In the genomic region with DNA sequence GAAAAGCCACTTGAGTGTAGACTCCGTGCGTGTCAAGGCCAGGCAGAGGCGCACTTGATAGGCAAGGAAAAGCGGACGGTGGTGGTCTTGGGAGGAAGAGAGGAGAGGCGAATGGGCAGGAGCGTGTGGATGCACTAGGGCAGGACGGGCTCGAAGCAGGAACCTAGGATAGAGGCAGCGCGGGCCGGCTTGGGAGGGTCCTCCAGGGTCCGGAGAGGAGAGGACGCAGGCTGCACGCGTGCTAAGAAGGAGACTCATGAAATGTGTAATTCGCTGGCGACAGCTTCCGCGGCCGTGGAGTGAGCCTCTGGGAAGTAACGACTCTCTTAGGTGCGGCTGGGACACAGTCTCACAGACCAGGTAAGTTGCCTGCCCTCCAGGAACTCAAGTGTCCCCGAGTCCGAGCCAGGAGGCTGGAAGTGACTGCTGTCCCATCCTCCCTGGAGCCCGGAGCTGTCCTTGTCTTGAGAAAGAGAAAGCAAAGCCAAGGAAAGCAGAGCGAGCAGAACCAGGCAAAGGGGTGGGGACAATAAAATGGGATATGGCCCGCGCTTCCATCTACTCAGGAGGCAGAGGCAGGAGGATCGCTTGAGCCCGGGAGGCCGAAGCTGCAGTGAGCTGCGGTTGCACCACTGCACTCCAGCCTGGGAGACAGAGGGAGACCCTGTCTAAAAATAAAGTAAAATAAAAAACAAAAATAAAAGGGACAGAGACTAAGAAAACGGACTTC, we compare ENCODE assay signal across 8 cellular contexts. TPM values are rescaled to one million over a fixed set of nuclear protein-coding genes. Genes with fewer than 3 reads are reported as not detected.
DNase-seq lines count a peak whose midpoint lies in the region; ATAC-seq and TF ChIP-seq lines count a peak whose summit lies in the region.

No MANE protein-coding gene starts in this region.

- DNase-seq in H9, result no peak
- DNase-seq in T-helper 17 cell, result no peak
- no peak for DNase-seq in fibroblast of villous mesenchyme (ENCODE audit: low read depth)
- DNase-seq in gastrocnemius medialis, result no peak
- DNase-seq in NCI-H1092 (lab: John Stamatoyannopoulos, UW), result no peak
- DNase-seq in HK-2 (ENCODE audit: unreplicated experiment), result no peak
- no peak for DNase-seq in NAMALWA (ENCODE audit: low spot score)
- DNase-seq in NCI-H226, result no peak

- H3K27ac ChIP-seq in H9 (ENCODE audit: insufficient read length, low read depth, low read length) (no peak overlapping the region), gastrocnemius medialis (peak overlapping the region; percentile 35 to 84 (median 76))

- no peaks in the 10 kb centered on the region; a peak in 2 of 7 replicates for H3K36me3 Mint-ChIP-seq in H9 (ENCODE audit: insufficient read depth in 1 of 3, low read depth in 3 of 3)
- peaks cover 2% of the 10 kb centered on the region for H3K36me3 Mint-ChIP-seq in T-helper 17 cell (ENCODE audit: low read depth)

- H3K4ac ChIP-seq in H9 (ENCODE audit: low read depth, low read length), result no peak overlapping the region

- TF ChIP-seq POLR2A in gastrocnemius medialis (IDR thresholded peaks at IDR 0.05), result no peak

- no peaks in the 10 kb centered on the region; a peak in 1 of 5 replicates for H3K9me3 Mint-ChIP-seq in H9

- no CpG with 5 or more reads among the region's 34 CpGs for WGBS in H9 (ENCODE audit: extremely low coverage, insufficient read length, low lambda C conversion rate)

- H3K4me2 ChIP-seq in H9 (ENCODE audit: insufficient read depth, insufficient read length, low read length), result peak overlapping the region; percentile 45

- ATAC-seq in T-helper 17 cell, result no peak
- ATAC-seq in gastrocnemius medialis, result no peak

- H3K23me2 ChIP-seq in H9 (ENCODE audit: insufficient read length, low read depth, low read length, poor library complexity, severe bottlenecking), result peaks cover 9% of the 10 kb centered on the region

- H3K4me1 ChIP-seq in H9 (ENCODE audit: insufficient read depth, low read length), result no peaks in the 10 kb centered on the region; the same call in 1 of the 2 replicates
- H3K4me1 ChIP-seq in gastrocnemius medialis, result peaks cover 6 to 10% of the 10 kb centered on the region in 2 donors

- H2AFZ ChIP-seq in H9 (ENCODE audit: low read length), result no peak overlapping the region

- H4K91ac ChIP-seq in H9 (ENCODE audit: insufficient read length, low read depth, low read length), result no peak overlapping the region

- no peak overlapping the region for H2BK5ac ChIP-seq in H9 (ENCODE audit: insufficient read length, low read length)

- H3T11ph ChIP-seq in H9 (ENCODE audit: low read length), result no peak overlapping the region

- H3K56ac ChIP-seq in H9 (ENCODE audit: insufficient read length, low read depth, low read length), result no peak overlapping the region

- no peak overlapping the region for H2AK5ac ChIP-seq in H9 (ENCODE audit: insufficient read length, low read length)

- no peak overlapping the region for H4K8ac ChIP-seq in H9 (replicated peaks; ENCODE audit: insufficient read length, low read depth, low read length)

- H4K5ac ChIP-seq in H9 (ENCODE audit: insufficient read length, low read depth, low read length), result no peak overlapping the region

- no peak overlapping the region; a peak in 2 of 7 replicates for H3K27ac Mint-ChIP-seq in H9
- H3K27ac Mint-ChIP-seq in T-helper 17 cell, result peak overlapping the region; percentile 90

- H3K18ac ChIP-seq in H9 (ENCODE audit: insufficient read length, low read depth, low read length), result no peak overlapping the region

- no peaks in the 10 kb centered on the region for H3K36me3 ChIP-seq in gastrocnemius medialis

- no peaks in the 10 kb centered on the region for H3K79me2 ChIP-seq in H9 (ENCODE audit: insufficient read depth, low read length)

- intact Hi-C loops in gastrocnemius medialis (cut with DNase I; ENCODE audit: low total_unique reads), result no loop called here

- H3K79me1 ChIP-seq in H9 (ENCODE audit: insufficient read depth, low read depth, low read length, poor library complexity, severe bottlenecking), result no peaks in the 10 kb centered on the region

- no peaks in the 10 kb centered on the region for H4K20me1 ChIP-seq in H9 (ENCODE audit: control insufficient read depth, insufficient read depth, insufficient read length)

- H3K27me3 ChIP-seq in H9 (ENCODE audit: insufficient read depth, low read length), result peaks cover 3% of the 10 kb centered on the region; the same call in 1 of the 2 replicates
- H3K27me3 ChIP-seq in gastrocnemius medialis, result peaks cover 10 to 23% (median 11%) of the 10 kb centered on the region in 3 donors

- H3K9ac ChIP-seq in H9 (ENCODE audit: extremely low read depth, insufficient read length, low read length), result no peak overlapping the region

- H2BK20ac ChIP-seq in H9 (ENCODE audit: low read depth, low read length, poor library complexity, severe bottlenecking), result no peak overlapping the region

- in situ Hi-C loops in gastrocnemius medialis (cut with MboI; ENCODE audit: low sequenced_read_pairs in 4 of 4), result no loop called here

- H3K27me3 Mint-ChIP-seq in H9 (ENCODE audit: low read depth), result peaks cover 38% of the 10 kb centered on the region
- H3K27me3 Mint-ChIP-seq in T-helper 17 cell, result no peaks in the 10 kb centered on the region

- H3K9me3 ChIP-seq in H9 (ENCODE audit: control insufficient read depth, low read depth, low read length), result no peaks in the 10 kb centered on the region
- H3K9me3 ChIP-seq in T-helper 17 cell (ENCODE audit: control insufficient read depth, low read length, poor library complexity, severe bottlenecking), result no peaks in the 10 kb centered on the region
- H3K9me3 ChIP-seq in gastrocnemius medialis, result no peaks in the 10 kb centered on the region

- H3K4me3 Mint-ChIP-seq in H9, result peak overlapping the region; percentile 71 to 87
- H3K4me3 Mint-ChIP-seq in T-helper 17 cell, result peak overlapping the region; percentile 93

- no peak for TF ChIP-seq CTCF in H9 (conservative IDR thresholded peaks at IDR 0.05)
- TF ChIP-seq CTCF in fibroblast of villous mesenchyme (IDR thresholded peaks at IDR 0.05; ENCODE audit: insufficient read depth, low read depth, low read length), result no peak
- no peak for TF ChIP-seq CTCF in gastrocnemius medialis (IDR thresholded peaks at IDR 0.05 in 4 of 5, conservative IDR thresholded peaks at IDR 0.05 in 1 of 5)

- H3K4me3 ChIP-seq in fibroblast of villous mesenchyme (ENCODE audit: low read depth, low read length), result peak overlapping the region; percentile 86
- peak overlapping the region; percentile 72 to 90 (median 78) for H3K4me3 ChIP-seq in gastrocnemius medialis

- H3K14ac ChIP-seq in H9 (ENCODE audit: insufficient read depth, low read length), result peak overlapping the region; percentile 76; the same call in 1 of the 2 replicates

- no peak overlapping the region for H3K23ac ChIP-seq in H9 (ENCODE audit: insufficient read length, low read depth, low read length)

- no peak overlapping the region for H2BK120ac ChIP-seq in H9 (ENCODE audit: low read depth, low read length, poor library complexity, severe bottlenecking)

- no peak overlapping the region for H2BK12ac ChIP-seq in H9 (ENCODE audit: insufficient read length, low read depth, low read length)

- H3K4me1 Mint-ChIP-seq in H9 (peaks cover 26 to 29% of the 10 kb centered on the region in 2 experiments), T-helper 17 cell (peaks cover 29% of the 10 kb centered on the region)

- H2BK15ac ChIP-seq in H9 (ENCODE audit: low read depth, low read length), result no peak overlapping the region

RNA-seq across cellular contexts. Expression of a gene that starts 0.8 kb away (rescaled TPM):
- total RNA-seq in H9 (2021) (8.7 and 12.4 TPM in 2 replicates), T-helper 17 cell (10 to 100 TPM; 26.2 to 31.0 TPM), fibroblast of villous mesenchyme (5.8 and 7.3 TPM in 2 replicates), gastrocnemius medialis (1 to 10 TPM; 1.4 to 3.9 (median 3.6) TPM)

RNA-seq across cellular contexts. Expression of a gene that starts 37.2 kb away (rescaled TPM):
- total RNA-seq in H9 (2021) (8.1 and 8.7 TPM in 2 replicates), T-helper 17 cell (under 1 TPM in 1 of 2 donors, not detected in 1; 0.20 TPM), fibroblast of villous mesenchyme (under 0.01 TPM in 2 replicates), gastrocnemius medialis (under 1 TPM; 0.17 to 0.29 (median 0.24) TPM)
